ENCODE assay signal across 8 cellular contexts in the genomic region with DNA sequence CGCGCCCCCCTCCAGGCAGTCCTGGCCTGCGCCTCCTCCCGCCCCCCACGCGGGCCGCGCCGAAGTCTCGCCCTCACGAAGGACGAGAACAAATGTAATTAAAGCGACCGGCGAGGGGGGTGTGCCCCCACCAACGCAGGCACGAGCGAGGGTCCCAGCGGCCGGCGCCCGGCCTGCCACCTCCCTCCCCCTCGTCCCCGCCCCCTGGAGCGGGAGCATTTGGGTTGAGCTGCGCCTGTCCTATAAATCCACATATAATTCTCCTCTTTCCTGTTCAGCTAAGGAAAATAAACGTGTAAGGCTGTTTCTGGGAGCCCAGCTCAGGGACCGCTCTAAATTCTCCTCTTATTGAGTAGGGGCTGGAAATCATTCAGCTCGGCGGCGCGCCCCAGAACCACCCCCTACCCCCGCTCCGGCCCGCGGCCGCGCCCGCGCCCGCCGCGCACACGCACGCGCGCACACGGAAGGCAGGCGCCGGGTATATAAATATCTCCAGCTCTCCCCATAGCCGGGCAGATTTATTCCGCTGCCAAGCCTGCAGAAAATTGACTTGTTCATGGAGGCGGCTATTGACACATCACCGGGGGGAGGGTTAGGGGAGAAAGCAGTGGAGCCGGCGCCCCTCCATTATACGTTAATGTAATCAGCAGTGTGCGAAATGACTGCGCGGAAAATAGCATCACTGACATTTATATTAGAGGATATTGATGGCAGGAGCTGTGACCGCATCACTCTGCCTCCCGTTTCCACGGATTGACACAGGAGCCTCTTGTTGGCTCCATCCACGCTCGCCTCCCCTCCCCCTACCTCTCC.
DNase-seq lines count a peak whose midpoint lies in the region; ATAC-seq and TF ChIP-seq lines count a peak whose summit lies in the region.

No MANE protein-coding gene starts in this region.

- H3K27ac ChIP-seq in SK-N-SH (ENCODE audit: low read depth in 2 of 2, low read length in 1 of 2), result peak overlapping the region in 1 of 2 experiments; percentile 92; a peak in 2 of 4 replicates

- intact Hi-C loops in activated CD4-positive, alpha-beta T cell treated with anti-CD3 and anti-CD28 coated beads, Interleukin-2, amount 10 ng/mL, durations not matched to agents 24 days and 14 days (cut with micrococcal nuclease), result loop anchor here (2.0 to 5.0 kb wide), 3 partner anchors 55 to 155 kb away; no protein-coding TSS in a partner anchor

- POLR2A ChIA-PET in SK-N-SH (lab: Yijun Ruan, JAX), result interaction anchor here (0.9 to 2.4 kb wide), 13 partner anchors 13 to 526 kb away, joined by 3 to 12 read pairs (median 4); a partner anchor contains a TSS

- no peaks in the 10 kb centered on the region for H3K9me3 Mint-ChIP-seq in activated CD4-positive, alpha-beta T cell treated with anti-CD3 and anti-CD28 coated beads, Interleukin-2, amount 10 ng/mL, durations not matched to agents 24 days and 14 days

- peak; percentile 57 for DNase-seq in activated CD4-positive, alpha-beta T cell treated with anti-CD3 and anti-CD28 coated beads, Interleukin-2, amount 10 ng/mL, durations not matched to agents 24 days and 14 days
- no peak for DNase-seq in activated CD4-positive, alpha-beta T cell treated with anti-CD3 and anti-CD28 coated beads, Interleukin-2, amount 50 U/mL, for 48 hours
- DNase-seq in SK-N-SH, result peak; percentile 83
- DNase-seq in fibroblast of peridontal ligament (ENCODE audit: extremely low read depth), result peak; percentile 8
- no peak for DNase-seq in activated CD4-positive, CD25-positive, alpha-beta regulatory T cell (lab: John Stamatoyannopoulos, UW)
- no peak for DNase-seq in SKM-1 (lab: John Stamatoyannopoulos, UW; ENCODE audit: unreplicated experiment)

- TF ChIP-seq CTCF in SK-N-SH (IDR thresholded peaks at IDR 0.05), result no peak

- no peaks in the 10 kb centered on the region for H3F3A ChIP-seq in SK-N-SH (replicated peaks; ENCODE audit: insufficient read depth)

- peak overlapping the region; percentile 48; the same call in 1 of the 2 replicates for H3K9ac ChIP-seq in SK-N-SH

- CTCF ChIA-PET in SK-N-SH (lab: Yijun Ruan, JAX), result interaction anchor here (0.5 to 11.6 kb wide), 39 partner anchors 9 to 489 kb away, joined by 3 to 243 read pairs (median 4); a partner anchor contains a TSS

- H3K4me3 Mint-ChIP-seq in activated CD4-positive, alpha-beta T cell treated with anti-CD3 and anti-CD28 coated beads, Interleukin-2, amount 10 ng/mL, durations not matched to agents 24 days and 14 days, result peak overlapping the region; percentile 79

- H3K36me3 ChIP-seq in SK-N-SH (replicated peaks in 1 of 2; ENCODE audit: control insufficient read depth in 1 of 2, insufficient read depth in 2 of 2, low read length in 1 of 2) (no peaks in the 10 kb centered on the region), neuron (ENCODE audit: insufficient read depth, low read length) (no peaks in the 10 kb centered on the region)

- ATAC-seq in esophagus mucosa, result no peak

- no peaks in the 10 kb centered on the region for H4K20me1 ChIP-seq in SK-N-SH (ENCODE audit: insufficient read depth)

- no peaks in the 10 kb centered on the region for H3K79me2 ChIP-seq in SK-N-SH (ENCODE audit: insufficient read depth)

- H3K9me2 ChIP-seq in SK-N-SH, result no peaks in the 10 kb centered on the region

- H3K9me3 ChIP-seq in SK-N-SH (no peaks in the 10 kb centered on the region), neuron (ENCODE audit: low read length) (no peaks in the 10 kb centered on the region)

- H3K27ac Mint-ChIP-seq in activated CD4-positive, alpha-beta T cell treated with anti-CD3 and anti-CD28 coated beads, Interleukin-2, amount 10 ng/mL, durations not matched to agents 24 days and 14 days, result no peak overlapping the region

- H3K4me1 Mint-ChIP-seq in activated CD4-positive, alpha-beta T cell treated with anti-CD3 and anti-CD28 coated beads, Interleukin-2, amount 10 ng/mL, durations not matched to agents 24 days and 14 days, result peaks cover 3% of the 10 kb centered on the region

- H3K36me3 Mint-ChIP-seq in activated CD4-positive, alpha-beta T cell treated with anti-CD3 and anti-CD28 coated beads, Interleukin-2, amount 10 ng/mL, durations not matched to agents 24 days and 14 days (ENCODE audit: low read depth), result no peaks in the 10 kb centered on the region

- H3K4me1 ChIP-seq in SK-N-SH (ENCODE audit: control insufficient read depth in 1 of 2, insufficient read depth in 2 of 2, low read depth in 1 of 2, low read length in 1 of 2) (peaks cover 0 to 15% of the 10 kb centered on the region in 2 experiments; a peak in 1 of 4 replicates), neuron (ENCODE audit: insufficient read depth, low read length) (peaks cover 22% of the 10 kb centered on the region)

- H2AFZ ChIP-seq in SK-N-SH (ENCODE audit: low read depth) (peak overlapping the region; percentile 90), neuron (ENCODE audit: low read depth, low read length) (peak overlapping the region; percentile 67)

- no peak for TF ChIP-seq RAD21 in SK-N-SH (IDR thresholded peaks at IDR 0.05; ENCODE audit: low read length)

- peaks cover 69% of the 10 kb centered on the region for H3K27me3 Mint-ChIP-seq in activated CD4-positive, alpha-beta T cell treated with anti-CD3 and anti-CD28 coated beads, Interleukin-2, amount 10 ng/mL, durations not matched to agents 24 days and 14 days

- H3K4me3 ChIP-seq in SK-N-SH (ENCODE audit: low read depth in 2 of 2, low read length in 1 of 2) (peak overlapping the region; percentile 57 to 75), neuron (ENCODE audit: low read length) (peak overlapping the region; percentile 45)

- peaks cover 16% of the 10 kb centered on the region; the same call in 1 of the 2 replicates for H3K27me3 ChIP-seq in SK-N-SH (ENCODE audit: insufficient read depth)
- H3K27me3 ChIP-seq in neuron (ENCODE audit: insufficient read depth, low read length), result peaks cover 56% of the 10 kb centered on the region

- H3K4me2 ChIP-seq in SK-N-SH, result peak overlapping the region; percentile 97

- no peak for TF ChIP-seq EP300 in SK-N-SH (IDR thresholded peaks at IDR 0.05; ENCODE audit: borderline replicate concordance in 1 of 2, low read depth in 1 of 2, low read length in 1 of 2)

- WGBS in SK-N-SH (ENCODE audit: low lambda C conversion rate), result 7% methylated on average over 27 of the region's 65 CpGs

TF ChIP-seq in SK-N-SH, 30 proteins besides CTCF, POLR2A, EP300 and RAD21:
- TF ChIP-seq MXI1 (IDR thresholded peaks at IDR 0.05; ENCODE audit: low read depth, low read length) (peak; percentile 68; the same call in 1 of the 2 replicates), MEF2A (IDR thresholded peaks at IDR 0.05; ENCODE audit: borderline replicate concordance, low read depth) (no peak), NRF1 (IDR thresholded peaks at IDR 0.05; ENCODE audit: low read depth, low read length) (peak; percentile 57), RCOR1 (IDR thresholded peaks at IDR 0.05; ENCODE audit: low read length) (no peak), CHD2 (IDR thresholded peaks at IDR 0.05; ENCODE audit: low read length, partially characterized antibody) (no peak), ELF1 (IDR thresholded peaks at IDR 0.05) (no peak), YY1 (IDR thresholded peaks at IDR 0.05; ENCODE audit: low read depth) (no peak), FOSL2 (IDR thresholded peaks at IDR 0.05; ENCODE audit: borderline replicate concordance, low read depth) (no peak)

Comparison
In these comparisons a context has a peak if more than half of its experiments do, and no peak if none do; other contexts are left out.
1. DNase-seq: peak in activated CD4-positive, alpha-beta T cell treated with anti-CD3 and anti-CD28 coated beads, Interleukin-2, amount 10 ng/mL, durations not matched to agents 24 days and 14 days (single experiment), SK-N-SH (single experiment) and fibroblast of peridontal ligament (single experiment); none in activated CD4-positive, alpha-beta T cell treated with anti-CD3 and anti-CD28 coated beads, Interleukin-2, amount 50 U/mL, for 48 hours (0 of 2), activated CD4-positive, CD25-positive, alpha-beta regulatory T cell (0 of 4) and SKM-1 (single experiment).